Comparison of ENCODE assay signal across 9 cellular contexts in the genomic region with DNA sequence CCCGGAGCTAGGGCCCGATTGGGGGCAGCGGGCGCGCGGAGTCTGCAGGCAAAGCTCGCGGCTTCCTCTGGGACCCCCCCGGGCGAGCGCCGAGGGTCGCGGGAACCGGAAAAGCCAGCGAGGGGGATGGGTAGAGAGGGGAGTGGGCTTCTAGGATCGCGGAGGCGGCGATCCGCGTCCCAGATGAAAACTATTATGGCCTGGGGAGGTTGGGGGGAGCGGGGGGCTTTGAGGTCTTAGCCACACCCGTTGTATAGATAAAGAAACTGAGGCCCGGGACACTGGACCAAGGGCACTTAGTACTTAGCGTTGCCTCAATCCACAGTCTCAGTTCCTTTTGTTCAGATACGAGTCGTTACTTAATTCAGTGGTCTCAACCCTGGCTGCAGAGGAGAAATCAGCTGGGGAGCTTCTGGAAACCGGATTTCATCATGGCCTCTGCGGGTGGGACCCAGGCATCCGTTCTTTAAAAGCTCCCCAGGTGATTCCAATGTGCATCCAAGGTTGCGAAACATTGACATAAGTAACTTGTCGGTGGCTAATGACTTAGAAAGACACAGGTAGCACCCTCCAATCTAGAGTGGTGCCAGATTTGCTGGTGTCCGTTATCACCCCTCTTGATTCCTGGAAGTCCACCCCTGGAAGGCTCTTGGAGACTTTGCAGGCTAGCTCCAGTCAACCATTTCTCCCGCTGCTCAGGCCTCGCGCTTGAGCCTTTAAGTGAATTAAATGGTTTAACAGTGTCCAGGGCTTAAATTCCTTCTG.
A peak's percentile ranks its signal among the peaks of the same experiment; 100 is the strongest.
DNase-seq lines count a peak whose midpoint lies in the region; ATAC-seq and TF ChIP-seq lines count a peak whose summit lies in the region.
"Had no signal": no experiment of that assay in that cellular context is flagged by ENCODE, and none has a peak within 500 bp of the region (broad histone marks: within the 10 kb centered on the region; RNA-seq: fewer than 3 reads in every experiment).

No MANE protein-coding gene starts in this region.

- peak overlapping the region; percentile 91 for H3K4me2 ChIP-seq in smooth muscle cell

- H3K4me3 ChIP-seq in HEK293 (ENCODE audit: low read depth, low read length) (peak overlapping the region; percentile 58), SK-N-MC (peak overlapping the region; percentile 78), right cardiac atrium (ENCODE audit: low read length) (peak overlapping the region; percentile 62), smooth muscle cell (peak overlapping the region; percentile 57)

- H3K27ac ChIP-seq in HEK293 (ENCODE audit: extremely low read depth, low read depth, low read length) (peak overlapping the region; percentile 56; the same call in 1 of the 2 replicates), SK-N-MC (no peak overlapping the region), right cardiac atrium (ENCODE audit: low read length) (no peak overlapping the region), smooth muscle cell (ENCODE audit: low read depth) (no peak overlapping the region)

- peaks cover 11% of the 10 kb centered on the region for H3K4me1 ChIP-seq in HEK293 (ENCODE audit: control insufficient read depth, insufficient read depth, low read length)
- no peaks in the 10 kb centered on the region for H3K4me1 ChIP-seq in right cardiac atrium (ENCODE audit: control insufficient read depth, insufficient read depth, low read length)
- H3K4me1 ChIP-seq in smooth muscle cell (ENCODE audit: low read depth), result peaks cover 16% of the 10 kb centered on the region

- peak overlapping the region; percentile 49 for H2AFZ ChIP-seq in smooth muscle cell (ENCODE audit: low read depth)

- WGBS in right cardiac atrium, result 11% methylated on average over 32 of the region's 37 CpGs
- WGBS in smooth muscle cell (ENCODE audit: low lambda C conversion rate), result 50% methylated on average over 14 of the region's 37 CpGs

- H3K9me3 ChIP-seq in HEK293 (ENCODE audit: control insufficient read depth, insufficient read depth, low read depth, low read length) (no peaks in the 10 kb centered on the region), SK-N-MC (ENCODE audit: low read depth, low read length) (no peaks in the 10 kb centered on the region), right cardiac atrium (ENCODE audit: control insufficient read depth, low read length) (no peaks in the 10 kb centered on the region), smooth muscle cell (replicated peaks; ENCODE audit: low read depth) (no peaks in the 10 kb centered on the region)

- TF ChIP-seq CTCF in HEK293 (tag by site-specific recombination; IDR thresholded peaks at IDR 0.05) (no peak), smooth muscle cell (IDR thresholded peaks at IDR 0.05; ENCODE audit: borderline replicate concordance, insufficient read depth, poor library complexity, severe bottlenecking) (no peak)

- no peak for DNase-seq in SK-N-MC (ENCODE audit: low read depth, low spot score)
- no peak for DNase-seq in right cardiac atrium
- DNase-seq in smooth muscle cell (lab: John Stamatoyannopoulos, UW; ENCODE audit: unreplicated experiment), result no peak
- no peak for DNase-seq in stimulated activated CD4-positive, alpha-beta T cell treated with anti-CD3 and anti-CD28 coated beads, Interleukin-15, amount 100 ng/mL, for 24 hours
- DNase-seq in COLO668 (lab: John Stamatoyannopoulos, UW; ENCODE audit: unreplicated experiment), result no peak
- no peak for DNase-seq in NCI-H187 treated with DMSO at 0.1 percent for 48 hours (lab: John Stamatoyannopoulos, UW)

- H4K20me1 ChIP-seq in smooth muscle cell (ENCODE audit: low read depth), result no peaks in the 10 kb centered on the region

- H3K36me3 ChIP-seq in HEK293 (ENCODE audit: control insufficient read depth in 2 of 2, insufficient read depth in 1 of 2, low read length in 2 of 2), result no peaks in the 10 kb centered on the region
- H3K36me3 ChIP-seq in SK-N-MC (ENCODE audit: insufficient read depth, low read length), result no peaks in the 10 kb centered on the region
- no peaks in the 10 kb centered on the region for H3K36me3 ChIP-seq in smooth muscle cell (ENCODE audit: low read depth)

- no peaks in the 10 kb centered on the region for H3K27me3 ChIP-seq in right cardiac atrium (ENCODE audit: control insufficient read depth, insufficient read depth)
- no peaks in the 10 kb centered on the region for H3K27me3 ChIP-seq in smooth muscle cell (ENCODE audit: low read depth)

- CTCF ChIA-PET in HEK293 (lab: Yijun Ruan, JAX), result interaction anchor here (0.6 to 1.1 kb wide), 3 partner anchors 11 to 105 kb away, joined by 3 to 4 read pairs (median 3); no protein-coding TSS in a partner anchor

- intact Hi-C loops in right cardiac atrium (cut with DNase I), result no loop called here

- H3K9ac ChIP-seq in SK-N-MC (ENCODE audit: insufficient read length) (no peak overlapping the region), smooth muscle cell (ENCODE audit: low read depth) (no peak overlapping the region)

- no peak for ATAC-seq in right cardiac atrium
- no peak for ATAC-seq in GM18868 (IDR thresholded peaks at IDR 0.05; ENCODE audit: unreplicated experiment)
- ATAC-seq: activated CD4-positive, alpha-beta T cell treated with anti-CD3 and anti-CD28 coated beads for 36 hours had no signal

- no peaks in the 10 kb centered on the region for H3F3A ChIP-seq in smooth muscle cell (ENCODE audit: low read depth)

- H3K79me2 ChIP-seq in smooth muscle cell (ENCODE audit: low read depth), result no peaks in the 10 kb centered on the region

- POLR2A ChIA-PET in HEK293 (lab: Yijun Ruan, JAX), result interaction anchor here (1.8 kb wide), 1 partner anchor 90 kb away, joined by 11 read pairs; the partner anchor contains the start of gene GEMIN8

TF ChIP-seq in HEK293, 187 proteins besides CTCF, POLR2A, EP300 and RAD21 (continues in another document):
- TF ChIP-seq ZNF202 (tag by site-specific recombination; IDR thresholded peaks at IDR 0.05; ENCODE audit: borderline replicate concordance) (no peak), GLIS2 (tag by site-specific recombination; IDR thresholded peaks at IDR 0.05) (peak; percentile 55; the same call in 1 of the 2 replicates), ZEB2 (tag by site-specific recombination; IDR thresholded peaks at IDR 0.05) (peak; percentile 15; the same call in 1 of the 2 replicates), ZNF48 (tag by site-specific recombination; IDR thresholded peaks at IDR 0.05) (no peak), ZNF610 (tag by site-specific recombination; IDR thresholded peaks at IDR 0.05; ENCODE audit: borderline replicate concordance) (0 out of 2 replicates have a peak, but pooled peaks have one; percentile 11), ZNF366 (tag by site-specific recombination; conservative IDR thresholded peaks at IDR 0.05) (no peak), ZNF221 (tag by site-specific recombination; IDR thresholded peaks at IDR 0.05; ENCODE audit: borderline replicate concordance) (no peak), ZNF37A (tag by site-specific recombination; IDR thresholded peaks at IDR 0.05) (no peak), ZFP69B (tag by site-specific recombination; IDR thresholded peaks at IDR 0.05) (peak; percentile 83), ZNF571 (tag by site-specific recombination; IDR thresholded peaks at IDR 0.05) (no peak), ZBTB7A (tag by site-specific recombination; IDR thresholded peaks at IDR 0.05; ENCODE audit: low read depth) (0 out of 2 replicates have a peak, but pooled peaks have one; percentile 54), ZNF394 (tag by site-specific recombination; IDR thresholded peaks at IDR 0.05; ENCODE audit: borderline replicate concordance) (no peak), SP3 (tag by site-specific recombination; IDR thresholded peaks at IDR 0.05) (no peak), ZNF175 (tag by site-specific recombination; IDR thresholded peaks at IDR 0.05) (no peak), OSR2 (tag by site-specific recombination; IDR thresholded peaks at IDR 0.05) (peak; percentile 78), GLIS1 (tag by site-specific recombination; IDR thresholded peaks at IDR 0.05) (peak; percentile 89), ZNF26 (tag by site-specific recombination; IDR thresholded peaks at IDR 0.05) (no peak), HOXD13 (CRISPR knock-in tag; IDR thresholded peaks at IDR 0.05; ENCODE audit: borderline replicate concordance) (no peak), GFI1B (tag by site-specific recombination; IDR thresholded peaks at IDR 0.05) (no peak)
- TF ChIP-seq, protein P1, sequence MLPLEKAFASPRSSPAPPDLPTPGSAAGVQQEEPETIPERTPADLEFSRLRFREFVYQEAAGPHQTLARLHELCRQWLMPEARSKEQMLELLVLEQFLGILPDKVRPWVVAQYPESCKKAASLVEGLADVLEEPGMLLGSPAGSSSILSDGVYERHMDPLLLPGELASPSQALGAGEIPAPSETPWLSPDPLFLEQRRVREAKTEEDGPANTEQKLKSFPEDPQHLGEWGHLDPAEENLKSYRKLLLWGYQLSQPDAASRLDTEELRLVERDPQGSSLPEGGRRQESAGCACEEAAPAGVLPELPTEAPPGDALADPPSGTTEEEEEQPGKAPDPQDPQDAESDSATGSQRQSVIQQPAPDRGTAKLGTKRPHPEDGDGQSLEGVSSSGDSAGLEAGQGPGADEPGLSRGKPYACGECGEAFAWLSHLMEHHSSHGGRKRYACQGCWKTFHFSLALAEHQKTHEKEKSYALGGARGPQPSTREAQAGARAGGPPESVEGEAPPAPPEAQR (tag by site-specific recombination; IDR thresholded peaks at IDR 0.05), result no peak
- TF ChIP-seq, protein P2, sequence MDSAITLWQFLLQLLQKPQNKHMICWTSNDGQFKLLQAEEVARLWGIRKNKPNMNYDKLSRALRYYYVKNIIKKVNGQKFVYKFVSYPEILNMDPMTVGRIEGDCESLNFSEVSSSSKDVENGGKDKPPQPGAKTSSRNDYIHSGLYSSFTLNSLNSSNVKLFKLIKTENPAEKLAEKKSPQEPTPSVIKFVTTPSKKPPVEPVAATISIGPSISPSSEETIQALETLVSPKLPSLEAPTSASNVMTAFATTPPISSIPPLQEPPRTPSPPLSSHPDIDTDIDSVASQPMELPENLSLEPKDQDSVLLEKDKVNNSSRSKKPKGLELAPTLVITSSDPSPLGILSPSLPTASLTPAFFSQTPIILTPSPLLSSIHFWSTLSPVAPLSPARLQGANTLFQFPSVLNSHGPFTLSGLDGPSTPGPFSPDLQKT (IDR thresholded peaks at IDR 0.05; ENCODE audit: borderline replicate concordance, low read depth, low read length), result no peak
